Comparison of ENCODE assay signal across 15 cellular contexts in genomic region chr3:43423142-43423541, GRCh38.
DNase-seq lines count a peak whose midpoint lies in the region; TF ChIP-seq lines count a peak whose summit lies in the region.
"Had no signal": no experiment of that assay in that cellular context is flagged by ENCODE, and none has a peak within 500 bp of the region (broad histone marks: within the 10 kb centered on the region; RNA-seq: fewer than 3 reads in every experiment).

No MANE protein-coding gene starts in this region.

- H3K27me3 ChIP-seq in right atrium auricular region = no peaks in the 10 kb centered on the region
- H3K27me3 ChIP-seq in tibial artery = no peaks in the 10 kb centered on the region

- H3K27ac Mint-ChIP-seq in Calu3 (ENCODE audit: unreplicated experiment) = no peak overlapping the region
- H3K27ac Mint-ChIP-seq: activated CD8-positive, alpha-beta T cell treated with anti-CD3 and anti-CD28 coated beads for 36 hours; T-helper 1 cell treated with Interleukin-12 subunit alpha and Interleukin-12 subunit beta and Interleukin-4 antibody, amounts not matched to agents 30 μg/mL and 1 μg/mL, for 36 hours had no signal

- peak overlapping the region; percentile 16 to 91 for H3K27ac ChIP-seq in right atrium auricular region
- peak overlapping the region; percentile 61 to 65 for H3K27ac ChIP-seq in tibial artery

- intact Hi-C loops in tibial artery (cut with DNase I; ENCODE audit: low total_unique reads) = no loop called here
- intact Hi-C loops in Calu3 (cut with micrococcal nuclease; ENCODE audit: unreplicated experiment) = no loop called here

- no peaks in the 10 kb centered on the region for H3K36me3 Mint-ChIP-seq in Calu3 (ENCODE audit: insufficient read depth, unreplicated experiment)

- H3K4me1 ChIP-seq in right atrium auricular region (peaks cover 0 to 22% of the 10 kb centered on the region in 2 donors), tibial artery (peaks cover 0 to 48% (median 17%) of the 10 kb centered on the region in 4 donors)

- CTCF ChIA-PET in Calu3 (lab: Charles Lee) = no interaction called here

- in situ Hi-C loops in astrocyte of the cerebellum (cut with HindIII; ENCODE audit: low sequenced_read_pairs) = no loop called here

- H3K9me3 ChIP-seq in right atrium auricular region (peaks cover 0 to 11% of the 10 kb centered on the region in 2 donors), tibial artery (no peaks in the 10 kb centered on the region)

- BruUV-seq in Calu3 (replicated peaks; lab: Mats Ljungman, UMichigan) = no TSS peak

- H3K27me3 Mint-ChIP-seq in Calu3 (ENCODE audit: unreplicated experiment) = no peaks in the 10 kb centered on the region
- H3K27me3 Mint-ChIP-seq: activated CD8-positive, alpha-beta T cell treated with anti-CD3 and anti-CD28 coated beads for 36 hours had no signal

- H3K4me3 ChIP-seq in astrocyte of the cerebellum (ENCODE audit: low read depth, low read length) (no peak overlapping the region), right atrium auricular region (no peak overlapping the region), tibial artery (no peak overlapping the region)
- H3K4me3 ChIP-seq: GM12878 had no signal

- peaks cover 2% of the 10 kb centered on the region for H3K9me3 Mint-ChIP-seq in Calu3 (ENCODE audit: low read depth, unreplicated experiment)

- TF ChIP-seq CTCF in astrocyte of the cerebellum (IDR thresholded peaks at IDR 0.05; ENCODE audit: low read depth, low read length, missing control alignments) = no peak
- no peak for TF ChIP-seq CTCF in right atrium auricular region (IDR thresholded peaks at IDR 0.05)
- TF ChIP-seq CTCF in tibial artery (IDR thresholded peaks at IDR 0.05) = no peak
- no peak for TF ChIP-seq CTCF in Calu3 (IDR thresholded peaks at IDR 0.05; ENCODE audit: unreplicated experiment)

- H3K4me3 Mint-ChIP-seq in Calu3 (ENCODE audit: low read depth, unreplicated experiment) = no peak overlapping the region
- H3K4me3 Mint-ChIP-seq: activated CD8-positive, alpha-beta T cell treated with anti-CD3 and anti-CD28 coated beads for 36 hours; T-helper 1 cell treated with Interleukin-12 subunit alpha and Interleukin-12 subunit beta and Interleukin-4 antibody, amounts not matched to agents 30 μg/mL and 1 μg/mL, for 36 hours had no signal

- no peaks in the 10 kb centered on the region for H3K4me1 Mint-ChIP-seq in Calu3 (ENCODE audit: low read depth, unreplicated experiment)

- H3K36me3 ChIP-seq in right atrium auricular region (no peaks in the 10 kb centered on the region), tibial artery (no peaks in the 10 kb centered on the region)

- peak; percentile 12 for DNase-seq in NCI-H2107 treated with DMSO at 0.1 percent for 48 hours (lab: John Stamatoyannopoulos, UW; ENCODE audit: unreplicated experiment)
- no peak for DNase-seq in NCI-H2107 (lab: John Stamatoyannopoulos, UW)
- peak; percentile 16 for DNase-seq in astrocyte of the cerebellum (ENCODE audit: low read depth)
- DNase-seq in right atrium auricular region (ENCODE audit: low spot score) = no peak
- DNase-seq in tibial artery = peak; percentile 71 to 86
- no peak for DNase-seq in Calu3
- DNase-seq in D341Med (ENCODE audit: low spot score) = no peak
- no peak for DNase-seq in NCI-H526 (lab: John Stamatoyannopoulos, UW)
- DNase-seq: activated CD8-positive, alpha-beta T cell treated with anti-CD3 and anti-CD28 coated beads for 36 hours; DMS79; mammary epithelial cell; NCI-H1436; stimulated activated CD4-positive, alpha-beta T cell treated with anti-CD3 and anti-CD28 coated beads, Interleukin-4, amount 100 ng/mL, for 1 hour had no signal

Comparison
In these comparisons a context has a peak if more than half of its experiments do, and no peak if none do; other contexts are left out.
1. DNase-seq: peak in NCI-H2107 treated with DMSO at 0.1 percent for 48 hours (single experiment), astrocyte of the cerebellum (single experiment) and tibial artery (2 of 2); none in NCI-H2107 (single experiment), right atrium auricular region (single experiment), Calu3 (single experiment), D341Med (single experiment) and NCI-H526 (0 of 2).